ENCODE assay signal across 16 cellular contexts in the genomic region with DNA sequence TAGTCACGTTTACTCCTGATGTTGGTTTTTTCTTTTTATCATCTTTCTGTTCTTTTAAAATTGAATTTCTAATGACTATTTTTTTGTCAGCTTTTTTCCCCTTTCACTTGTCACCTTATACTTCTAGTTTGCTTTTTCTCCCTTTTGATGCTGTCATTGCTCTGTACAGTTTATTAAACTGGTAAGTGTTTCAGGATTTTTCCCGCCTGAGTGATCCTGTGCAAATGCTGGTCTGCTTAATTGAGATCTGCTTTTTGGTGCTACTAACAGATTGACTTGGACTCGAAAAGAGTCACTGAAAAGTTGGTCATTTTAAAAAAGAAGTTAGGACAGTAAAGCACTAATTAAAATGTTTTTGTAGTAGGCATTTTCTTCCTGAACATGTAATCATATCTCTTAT.
A peak's percentile ranks its signal among the peaks of the same experiment; 100 is the strongest.
DNase-seq lines count a peak whose midpoint lies in the region; ATAC-seq, FAIRE-seq and TF ChIP-seq lines count a peak whose summit lies in the region.
"Had no signal": no experiment of that assay in that cellular context is flagged by ENCODE, and none has a peak within 500 bp of the region (broad histone marks: within the 10 kb centered on the region; RNA-seq: fewer than 3 reads in every experiment).

No MANE protein-coding gene starts in this region.

- no peak for TF ChIP-seq CTCF in Calu3 (IDR thresholded peaks at IDR 0.05; ENCODE audit: unreplicated experiment)
- no peak for TF ChIP-seq CTCF in osteoblast (IDR thresholded peaks at IDR 0.05; ENCODE audit: extremely low read depth, low read depth, low read length)
- no peak for TF ChIP-seq CTCF in heart left ventricle (IDR thresholded peaks at IDR 0.05)
- TF ChIP-seq CTCF in osteocyte (IDR thresholded peaks at IDR 0.05): no peak

- CTCF ChIA-PET in Calu3 (lab: Charles Lee): no interaction called here

- 91 to 94% (median 93%) methylated on average over 3 of the region's 3 CpGs for WGBS in heart left ventricle, 4 donors

- H3K27me3 Mint-ChIP-seq in Calu3 (ENCODE audit: unreplicated experiment): no peaks in the 10 kb centered on the region
- no peaks in the 10 kb centered on the region for H3K27me3 Mint-ChIP-seq in osteocyte (ENCODE audit: unreplicated experiment)
- H3K27me3 Mint-ChIP-seq: IgD-negative memory B cell had no signal

- H3K4me3 ChIP-seq in Karpas-422 (ENCODE audit: low read length) (peak overlapping the region; percentile 23; the same call in 1 of the 2 replicates), osteoblast (ENCODE audit: insufficient read depth, low read length) (no peak overlapping the region), heart left ventricle (no peak overlapping the region)

- no peak overlapping the region for H2AFZ ChIP-seq in Karpas-422 (ENCODE audit: low read length)
- H2AFZ ChIP-seq in osteoblast (ENCODE audit: low read length): no peak overlapping the region

- H3K4me3 Mint-ChIP-seq in Calu3 (ENCODE audit: low read depth, unreplicated experiment) (no peak overlapping the region), osteocyte (ENCODE audit: unreplicated experiment) (no peak overlapping the region)
- H3K4me3 Mint-ChIP-seq: CD8-positive, alpha-beta T cell; H9; IgD-negative memory B cell had no signal

- no peaks in the 10 kb centered on the region for H3K4me1 Mint-ChIP-seq in Calu3 (ENCODE audit: low read depth, unreplicated experiment)
- H3K4me1 Mint-ChIP-seq in osteocyte (ENCODE audit: unreplicated experiment): peaks cover 4% of the 10 kb centered on the region

- H3K9me3 ChIP-seq in Karpas-422 (ENCODE audit: low read length) (no peaks in the 10 kb centered on the region), osteoblast (ENCODE audit: low read depth, low read length) (no peaks in the 10 kb centered on the region), heart left ventricle (no peaks in the 10 kb centered on the region)
- H3K9me3 ChIP-seq: BE2C had no signal

- TSS peak; percentile 23 for BruUV-seq in Calu3 (replicated peaks; lab: Mats Ljungman, UMichigan)

- H3K36me3 Mint-ChIP-seq in Calu3 (ENCODE audit: insufficient read depth, unreplicated experiment) (no peaks in the 10 kb centered on the region), osteocyte (ENCODE audit: unreplicated experiment) (no peaks in the 10 kb centered on the region)

- FAIRE-seq in frontal cortex (lab: Jason Lieb, UNC): peak; percentile 30
- FAIRE-seq: GM12891 had no signal

- H4K20me1 ChIP-seq in Karpas-422 (ENCODE audit: insufficient read depth, low read depth, low read length): no peaks in the 10 kb centered on the region
- no peaks in the 10 kb centered on the region for H4K20me1 ChIP-seq in osteoblast (ENCODE audit: insufficient read depth, low read length)

- H3K27ac ChIP-seq in Karpas-422 (ENCODE audit: low read length): peak overlapping the region; percentile 80
- H3K27ac ChIP-seq in osteoblast (ENCODE audit: low read depth, low read length): no peak overlapping the region
- no peak overlapping the region for H3K27ac ChIP-seq in heart left ventricle
- H3K27ac ChIP-seq: C4-2B had no signal

- H3K79me2 ChIP-seq in Karpas-422 (ENCODE audit: low read length): peaks cover 86% of the 10 kb centered on the region
- H3K79me2 ChIP-seq in osteoblast (ENCODE audit: insufficient read depth, low read length): peaks cover 2% of the 10 kb centered on the region

- intact Hi-C loops in Calu3 (cut with micrococcal nuclease; ENCODE audit: unreplicated experiment) (no loop called here), heart left ventricle (cut with DNase I) (no loop called here)

- no peak overlapping the region for H3K27ac Mint-ChIP-seq in Calu3 (ENCODE audit: unreplicated experiment)
- no peak overlapping the region for H3K27ac Mint-ChIP-seq in osteocyte (ENCODE audit: unreplicated experiment)
- H3K27ac Mint-ChIP-seq: CD8-positive, alpha-beta T cell had no signal

- peak overlapping the region; percentile 69 for H3K4me2 ChIP-seq in Karpas-422 (ENCODE audit: low read depth, low read length, poor library complexity, severe bottlenecking)
- H3K4me2 ChIP-seq in osteoblast (ENCODE audit: insufficient read depth, low read length): no peak overlapping the region

- no peaks in the 10 kb centered on the region for H3K9me2 ChIP-seq in Karpas-422 (replicated peaks; ENCODE audit: insufficient read depth, low read length)

- peak overlapping the region; percentile 28; the same call in 1 of the 2 replicates for H3K9ac ChIP-seq in Karpas-422 (ENCODE audit: low read length)

- DNase-seq in Calu3: no peak
- DNase-seq in Karpas-422: peak; percentile 70
- DNase-seq in frontal cortex (ENCODE audit: low spot score in 2 of 2): no peak
- DNase-seq in osteoblast (ENCODE audit: insufficient read length, low spot score, missing footprints): peak; percentile 26
- DNase-seq in midbrain (lab: John Stamatoyannopoulos, UW): no peak
- DNase-seq in activated CD8-positive, alpha-beta memory T cell treated with anti-CD3 and anti-CD28 coated beads, Interleukin-2, amount 50 U/mL, for 4 hours: no peak
- DNase-seq in heart left ventricle: no peak
- DNase-seq in osteocyte (ENCODE audit: extremely low spot score, unreplicated experiment): no peak
- DNase-seq: BE2C; CD8-positive, alpha-beta T cell; COR-L47; GOT3; H9 had no signal

- H3K27me3 ChIP-seq in Karpas-422 (ENCODE audit: low read length) (no peaks in the 10 kb centered on the region), osteoblast (ENCODE audit: insufficient read depth, low read length) (no peaks in the 10 kb centered on the region), heart left ventricle (no peaks in the 10 kb centered on the region)
- H3K27me3 ChIP-seq: BE2C had no signal

- H3K36me3 ChIP-seq in Karpas-422 (ENCODE audit: insufficient read depth, low read length): no peaks in the 10 kb centered on the region
- no peaks in the 10 kb centered on the region for H3K36me3 ChIP-seq in osteoblast (ENCODE audit: insufficient read depth, low read length)
- no peaks in the 10 kb centered on the region for H3K36me3 ChIP-seq in heart left ventricle
- H3K36me3 ChIP-seq: BE2C had no signal

- TF ChIP-seq POLR2A in heart left ventricle (IDR thresholded peaks at IDR 0.05): no peak

- H3K9me3 Mint-ChIP-seq in Calu3 (ENCODE audit: low read depth, unreplicated experiment) (no peaks in the 10 kb centered on the region), osteocyte (ENCODE audit: unreplicated experiment) (no peaks in the 10 kb centered on the region)
- H3K9me3 Mint-ChIP-seq: CD8-positive, alpha-beta T cell; H9; IgD-negative memory B cell had no signal

- ATAC-seq in heart left ventricle: no peak
- ATAC-seq: CD8-positive, alpha-beta T cell had no signal

- peaks cover 48% of the 10 kb centered on the region for H3K4me1 ChIP-seq in Karpas-422 (ENCODE audit: low read length)
- H3K4me1 ChIP-seq in osteoblast (ENCODE audit: insufficient read depth, low read length): no peaks in the 10 kb centered on the region
- peaks cover 0 to 9% (median 0%) of the 10 kb centered on the region in 12 donors for H3K4me1 ChIP-seq in heart left ventricle

Comparison
In these comparisons a context has a peak if more than half of its experiments do, and no peak if none do; other contexts are left out.
1. DNase-seq: peak in Karpas-422 (single experiment) and osteoblast (single experiment); none in Calu3 (single experiment), frontal cortex (0 of 2), midbrain (single experiment), activated CD8-positive, alpha-beta memory T cell treated with anti-CD3 and anti-CD28 coated beads, Interleukin-2, amount 50 U/mL, for 4 hours (single experiment), heart left ventricle (0 of 5) and osteocyte (single experiment).